Comparison of ENCODE assay signal across 11 cellular contexts in the genomic region with DNA sequence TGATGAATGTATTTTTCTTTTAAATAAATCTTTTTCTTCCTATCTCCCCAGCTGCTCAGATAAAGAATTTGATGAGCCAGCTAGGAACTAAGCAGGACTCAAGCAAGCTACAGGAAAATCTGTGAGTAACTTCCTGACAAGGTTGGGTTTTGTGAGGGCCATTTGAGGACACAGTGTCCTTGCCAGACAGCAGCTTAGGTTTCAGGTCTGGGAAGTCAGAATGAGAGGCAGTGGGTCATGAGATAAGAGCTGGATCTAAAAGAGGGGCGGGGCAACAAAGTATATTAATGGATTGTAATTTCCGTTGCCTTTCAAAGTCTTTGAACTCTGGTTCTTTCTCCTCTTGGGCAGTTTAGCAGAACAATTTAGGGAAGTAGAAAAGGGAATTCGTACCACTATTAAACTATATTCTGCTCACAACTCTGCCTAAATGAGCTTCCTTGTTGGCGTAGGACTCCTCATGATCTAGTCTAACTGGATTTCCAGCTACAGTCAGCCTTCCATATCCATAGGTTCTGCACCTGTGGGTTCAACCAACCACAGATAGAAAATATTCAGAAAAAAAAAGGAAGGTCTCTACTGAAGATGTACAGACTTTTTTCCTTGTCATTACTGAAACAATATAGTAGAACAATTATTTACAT. TPM values are rescaled to one million over a fixed set of nuclear protein-coding genes. Genes with fewer than 3 reads are reported as not detected.
DNase-seq lines count a peak whose midpoint lies in the region; ATAC-seq, FAIRE-seq and TF ChIP-seq lines count a peak whose summit lies in the region.
"Had no signal": no experiment of that assay in that cellular context is flagged by ENCODE, and none has a peak within 500 bp of the region (broad histone marks: within the 10 kb centered on the region; RNA-seq: fewer than 3 reads in every experiment).

No MANE protein-coding gene starts in this region.

- peak overlapping the region; percentile 14 for H3K4me2 ChIP-seq in Loucy (ENCODE audit: low read depth, low read length, poor library complexity, severe bottlenecking)
- no peak overlapping the region for H3K4me2 ChIP-seq in K562 (ENCODE audit: insufficient read depth, low read length)

- H3F3A ChIP-seq in Loucy (ENCODE audit: low read depth): no peaks in the 10 kb centered on the region; the same call in 1 of the 2 replicates

- WGBS in K562 (ENCODE audit: insufficient coverage, low coverage, missing lambda C conversion rate): 63% methylated on average over 4 of the region's 4 CpGs
- 14 to 44% (median 43%) methylated on average over 4 of the region's 4 CpGs for WGBS in small intestine, 3 donors

- POLR2A ChIA-PET in K562 (lab: Yijun Ruan, JAX): interaction anchor here (0.7 to 1.2 kb wide), 4 partner anchors 14 to 859 kb away, joined by 3 to 4 read pairs (median 3); partner anchors contain the start of gene RNU11

- H3K9ac ChIP-seq in Loucy (ENCODE audit: low read depth, low read length, poor library complexity, severe bottlenecking): no peak overlapping the region
- H3K9ac ChIP-seq in K562 (ENCODE audit: insufficient read depth in 1 of 2, low read depth in 2 of 2, low read length in 2 of 2): no peak overlapping the region
- H3K9ac ChIP-seq in colonic mucosa (ENCODE audit: low read depth in 2 of 2, low read length in 2 of 2): no peak overlapping the region

- H3K79me2 ChIP-seq in Loucy (ENCODE audit: insufficient read depth, low read length): peaks cover 7% of the 10 kb centered on the region; the same call in 1 of the 2 replicates
- H3K79me2 ChIP-seq in K562 (ENCODE audit: control insufficient read depth, insufficient read depth, low read length): peaks cover 27% of the 10 kb centered on the region

- ATAC-seq in K562: peak; percentile 62
- no peak for ATAC-seq in GM21390 (IDR thresholded peaks at IDR 0.05; ENCODE audit: unreplicated experiment)
- ATAC-seq in HG03097 (IDR thresholded peaks at IDR 0.05; ENCODE audit: low FRiP score, unreplicated experiment): no peak
- ATAC-seq: activated T-cell treated with anti-CD3 and anti-CD28 coated beads, Interleukin-2, amount 50 U/mL, for 72 hours; stimulated activated effector memory CD8-positive, alpha-beta T cell treated with anti-CD3 and anti-CD28 coated beads, Interleukin-12 subunit alpha, Interleukin-12 subunit beta, amount 100 ng/mL, for 72 hours had no signal

- in situ Hi-C loops in K562 (cut with MboI): no loop called here

- H3K36me3 ChIP-seq in Loucy (ENCODE audit: insufficient read depth, low read length): peaks cover 28% of the 10 kb centered on the region; the same call in 1 of the 2 replicates
- H3K36me3 ChIP-seq in K562 (ENCODE audit: control insufficient read depth, insufficient read depth, low read length): peaks cover 32% of the 10 kb centered on the region
- peaks cover 11% of the 10 kb centered on the region in 2 donors for H3K36me3 ChIP-seq in small intestine (ENCODE audit: control insufficient read depth in 2 of 2, insufficient read depth in 2 of 2, low read length in 2 of 2)
- H3K36me3 ChIP-seq in colonic mucosa: peaks cover 9% of the 10 kb centered on the region

- H3K9me1 ChIP-seq in K562 (ENCODE audit: control insufficient read depth, insufficient read depth, low read length): peaks cover 5% of the 10 kb centered on the region

- BruUV-seq in K562 (replicated peaks; lab: Mats Ljungman, UMichigan): no TSS peak

- H3K27me3 ChIP-seq in Loucy (ENCODE audit: insufficient read depth, low read length, poor library complexity, severe bottlenecking) (no peaks in the 10 kb centered on the region), K562 (ENCODE audit: control insufficient read depth in 2 of 2, insufficient read depth in 2 of 2, low read length in 2 of 2) (no peaks in the 10 kb centered on the region), small intestine (ENCODE audit: control insufficient read depth in 2 of 2, insufficient read depth in 2 of 2, low read length in 2 of 2) (no peaks in the 10 kb centered on the region), colonic mucosa (no peaks in the 10 kb centered on the region)

- DNase-seq in K562 (ENCODE audit: extremely low read depth in 1 of 4, low spot score in 3 of 4) (peak in 2 of 4 experiments; percentile 38 to 44), iris pigment epithelial cell (ENCODE audit: low read depth) (peak; percentile 83), small intestine (peak; percentile 74), colonic mucosa (no peak), NCI-H146 (lab: John Stamatoyannopoulos, UW) (no peak)
- DNase-seq: activated T-cell treated with anti-CD3 and anti-CD28 coated beads, Interleukin-2, amount 50 U/mL, for 72 hours; NCI-H1092 treated with DMSO at 0.1 percent for 48 hours had no signal

- TF ChIP-seq RAD21 in K562 (CRISPR knock-in tag; conservative IDR thresholded peaks at IDR 0.05 in 1 of 2, IDR thresholded peaks at IDR 0.05 in 1 of 2): no peak

- no peak overlapping the region for H2AFZ ChIP-seq in Loucy (ENCODE audit: low read length)
- no peak overlapping the region for H2AFZ ChIP-seq in K562 (ENCODE audit: low read depth, low read length)

- no peaks in the 10 kb centered on the region for H3K9me2 ChIP-seq in Loucy (replicated peaks; ENCODE audit: low read depth, low read length)

- intact Hi-C loops in K562 (cut with micrococcal nuclease): no loop called here
- intact Hi-C loops in colonic mucosa (cut with DNase I): no loop called here

- H3K27ac ChIP-seq in K562 (ENCODE audit: extremely low read depth, low read depth, low read length) (peak overlapping the region; percentile 22; the same call in 1 of the 3 replicates), small intestine (ENCODE audit: low read depth in 1 of 2, low read length in 1 of 2) (peak overlapping the region; percentile 51 to 76), colonic mucosa (no peak overlapping the region)

- H4K20me1 ChIP-seq in Loucy (ENCODE audit: insufficient read depth, low read length, poor library complexity, severe bottlenecking) (no peaks in the 10 kb centered on the region), K562 (replicated peaks; ENCODE audit: control insufficient read depth, insufficient read depth, low read length) (peaks cover 6% of the 10 kb centered on the region; the same call in 1 of the 2 replicates)

- CTCF ChIA-PET in K562 (lab: Yijun Ruan, JAX; ENCODE audit: low intra/inter-chr PET ratio): no interaction called here

- peaks cover 7% of the 10 kb centered on the region for H3K4me1 ChIP-seq in Loucy (ENCODE audit: insufficient read depth, low read length, poor library complexity, severe bottlenecking)
- peaks cover 7 to 18% of the 10 kb centered on the region in 2 experiments for H3K4me1 ChIP-seq in K562 (replicated peaks in 1 of 2; ENCODE audit: control insufficient read depth in 2 of 2, insufficient read depth in 2 of 2, low read length in 2 of 2)
- H3K4me1 ChIP-seq in small intestine (ENCODE audit: control insufficient read depth in 2 of 2, insufficient read depth in 1 of 2, low read depth in 1 of 2, low read length in 1 of 2): peaks cover 0 to 2% of the 10 kb centered on the region in 2 donors
- no peaks in the 10 kb centered on the region for H3K4me1 ChIP-seq in colonic mucosa

- TF ChIP-seq EP300 in K562 (IDR thresholded peaks at IDR 0.05; ENCODE audit: low read length): peak; percentile 70

- no peak for FAIRE-seq in K562 (lab: Jason Lieb, UNC)
- no peak for FAIRE-seq in small intestine (lab: Jason Lieb, UNC)

- no peaks in the 10 kb centered on the region for H3K9me3 ChIP-seq in Loucy (ENCODE audit: insufficient read depth, low read depth, low read length)
- H3K9me3 ChIP-seq in K562 (replicated peaks; ENCODE audit: control insufficient read depth, insufficient read depth, low read depth, low read length): peaks cover 3% of the 10 kb centered on the region; the same call in 1 of the 2 replicates
- no peaks in the 10 kb centered on the region for H3K9me3 ChIP-seq in small intestine (ENCODE audit: control insufficient read depth, low read depth)
- H3K9me3 ChIP-seq in colonic mucosa: no peaks in the 10 kb centered on the region

- no peak for TF ChIP-seq CTCF in Loucy (conservative IDR thresholded peaks at IDR 0.05; ENCODE audit: low read length)
- no peak for TF ChIP-seq CTCF in K562 (IDR thresholded peaks at IDR 0.05 in 2 of 3, conservative IDR thresholded peaks at IDR 0.05 in 1 of 3; ENCODE audit: insufficient read depth in 2 of 3, low read depth in 1 of 3, low read length in 3 of 3)
- TF ChIP-seq CTCF in colonic mucosa (IDR thresholded peaks at IDR 0.05): no peak

- H3K4me3 ChIP-seq in Loucy (ENCODE audit: low read length, poor library complexity, severe bottlenecking) (no peak overlapping the region), K562 (no peak overlapping the region), small intestine (ENCODE audit: low read depth in 1 of 2, low read length in 2 of 2) (no peak overlapping the region), colonic mucosa (no peak overlapping the region)

- TF ChIP-seq POLR2A in K562 (conservative IDR thresholded peaks at IDR 0.05): no peak

RNA-seq across cellular contexts. Expression of gene STX12, which starts 16.6 kb away (rescaled TPM):
- total RNA-seq in K562 (2011; cell fraction: chromatin; rRNA removed; ENCODE audit: low replicate concordance): 38.9 and 95.6 TPM in 2 replicates
- 20.0 and 21.6 TPM in 2 replicates for total RNA-seq in K562 (2011; cell fraction: nucleolus; rRNA removed)
- 42.5 and 46.3 TPM in 2 replicates for total RNA-seq in K562 (2011; cell fraction: nucleoplasm; rRNA removed)
- total RNA-seq in K562 (2014; rRNA removed): 18.2 and 27.2 TPM in 2 replicates
- total RNA-seq in K562 (2014; rRNA removed; fragmentation: Illumina TruSeq; extraction: Trizol): 27.1 and 31.5 TPM in 2 replicates
- total RNA-seq in K562 (2015; rRNA removed; fragmentation: Illumina TruSeq; extraction: Trizol): 24.7 and 25.7 TPM in 2 replicates
- 23.1 and 23.8 TPM in 2 replicates for total RNA-seq in K562 (2021)
- 18.4 and 24.4 TPM in 2 replicates for polyA plus RNA-seq in K562 (2011; rRNA removed)
- polyA plus RNA-seq in K562 (2011; cell fraction: cytosol; rRNA removed): 9.6 and 15.1 TPM in 2 replicates
- 23.7 and 41.6 TPM in 2 replicates for polyA plus RNA-seq in K562 (2011; cell fraction: nucleus; rRNA removed)
- polyA plus RNA-seq in K562 (2012): 14.9 and 21.8 TPM in 2 replicates
- 26.9 and 31.3 TPM in 2 replicates for polyA plus RNA-seq in K562 (2014; fragmentation: Illumina TruSeq; extraction: Trizol)
- polyA plus RNA-seq in K562 (2014; fragmentation: Nextera tagmentation; extraction: Ambion mirVana): 10 to 100 TPM; 23.1 to 27.4 TPM
- polyA plus RNA-seq in K562 (2014; rRNA removed): 16.9 and 18.6 TPM in 2 replicates
- polyA minus RNA-seq in K562 (2011; rRNA and poly(A)+ RNA removed): 20.1 and 32.5 TPM in 2 replicates
- polyA minus RNA-seq in K562 (2011; cell fraction: cytosol; rRNA and poly(A)+ RNA removed): 9.1 and 14.3 TPM in 2 replicates
- polyA minus RNA-seq in K562 (2011; cell fraction: nucleus; rRNA and poly(A)+ RNA removed): 12.3 and 14.1 TPM in 2 replicates
- 10 to 100 TPM; 34.8 to 63.3 (median 53.8) TPM for polyA plus RNA-seq in small intestine
- total RNA-seq in colonic mucosa: 10 to 100 TPM; 49.2 to 65.0 TPM

RNA-seq across cellular contexts. Expression of gene PPP1R8, which starts 40.9 kb away (rescaled TPM):
- total RNA-seq in K562 (2011; cell fraction: chromatin; rRNA removed; ENCODE audit: low replicate concordance): 20.9 and 25.0 TPM in 2 replicates
- 24.2 and 25.8 TPM in 2 replicates for total RNA-seq in K562 (2011; cell fraction: nucleolus; rRNA removed)
- 22.5 and 26.0 TPM in 2 replicates for total RNA-seq in K562 (2011; cell fraction: nucleoplasm; rRNA removed)
- total RNA-seq in K562 (2014; rRNA removed) (70.7 and 79.1 TPM in 2 replicates), K562 (2014; rRNA removed; fragmentation: Illumina TruSeq; extraction: Trizol) (74.6 and 79.6 TPM in 2 replicates), K562 (2015; rRNA removed; fragmentation: Illumina TruSeq; extraction: Trizol) (80.1 and 87.9 TPM in 2 replicates), K562 (2021) (66.7 and 75.3 TPM in 2 replicates), colonic mucosa (10 to 100 TPM; 31.8 to 39.2 TPM)
- polyA plus RNA-seq in K562 (2011; rRNA removed) (89.6 and 101 TPM in 2 replicates), K562 (2014; fragmentation: Illumina TruSeq; extraction: Trizol) (107 and 132 TPM in 2 replicates), K562 (2014; fragmentation: Nextera tagmentation; extraction: Ambion mirVana) (10 to 100 TPM; 16.2 to 20.2 TPM), K562 (2014; rRNA removed) (83.0 and 89.5 TPM in 2 replicates), small intestine (10 to 100 TPM; 26.6 to 30.0 (median 29.9) TPM)
- 74.3 and 80.9 TPM in 2 replicates for polyA plus RNA-seq in K562 (2011; cell fraction: cytosol; rRNA removed)
- polyA plus RNA-seq in K562 (2011; cell fraction: nucleus; rRNA removed): 37.2 and 44.2 TPM in 2 replicates
- polyA plus RNA-seq in K562 (2012): 53.6 and 64.5 TPM in 2 replicates
- 120 and 129 TPM in 2 replicates for polyA minus RNA-seq in K562 (2011; rRNA and poly(A)+ RNA removed)
- 48.7 and 53.1 TPM in 2 replicates for polyA minus RNA-seq in K562 (2011; cell fraction: cytosol; rRNA and poly(A)+ RNA removed)
- 12.4 and 24.0 TPM in 2 replicates for polyA minus RNA-seq in K562 (2011; cell fraction: nucleus; rRNA and poly(A)+ RNA removed)

Comparison
In these comparisons a context has a peak if more than half of its experiments do, and no peak if none do; other contexts are left out.
1. DNase-seq: peak in iris pigment epithelial cell (single experiment) and small intestine (single experiment); none in colonic mucosa (single experiment) and NCI-H146 (single experiment).